Comparison of ENCODE assay signal across 1 cellular context in genomic region chr16:28297784-28298510, GRCh38.
TF ChIP-seq lines count a peak whose summit lies in the region.

No MANE protein-coding gene starts in this region.

TF ChIP-seq in HepG2, 621 proteins besides CTCF, POLR2A, EP300 and RAD21 (continued from another document):
- TF ChIP-seq REST (IDR thresholded peaks at IDR 0.05; ENCODE audit: borderline replicate concordance in 1 of 2, low read depth in 1 of 2, low read length in 2 of 2): peak; percentile 48 to 88
